17 cellular contexts compared by ENCODE assay signal in the genomic region with DNA sequence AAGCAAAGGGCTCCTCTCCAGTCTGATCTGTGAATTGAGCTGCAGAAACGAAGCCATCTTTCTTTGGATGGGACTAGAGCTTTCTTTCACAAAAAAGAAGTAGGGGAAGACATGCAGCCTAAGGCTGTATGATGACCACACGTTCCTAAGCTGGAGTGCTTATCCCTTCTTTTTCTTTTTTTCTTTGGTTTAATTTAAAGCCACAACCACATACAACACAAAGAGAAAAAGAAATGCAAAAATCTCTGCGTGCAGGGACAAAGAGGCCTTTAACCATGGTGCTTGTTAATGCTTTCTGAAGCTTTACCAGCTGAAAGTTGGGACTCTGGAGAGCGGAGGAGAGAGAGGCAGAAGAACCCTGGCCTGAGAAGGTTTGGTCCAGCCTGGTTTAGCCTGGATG.
"Had no signal": no experiment of that assay in that cellular context is flagged by ENCODE, and none has a peak within 500 bp of the region (broad histone marks: within the 10 kb centered on the region; RNA-seq: fewer than 3 reads in every experiment).

No MANE protein-coding gene starts in this region.

- H3K9me3 Mint-ChIP-seq: activated naive CD4-positive, alpha-beta T cell treated with anti-CD3 and anti-CD28 coated beads for 36 hours; activated T-helper 2 cell treated with anti-CD3 and anti-CD28 coated beads, Interferon-gamma antibody, Interleukin-2, Interleukin-4, amounts not matched to agents 10 μg/mL and 5 μg/mL and 100 μg/mL, durations not matched to agents 14 hours and 24 hours and 36 hours; T-helper 1 cell treated with Interleukin-12 subunit alpha and Interleukin-12 subunit beta and Interleukin-4 antibody, amounts not matched to agents 30 μg/mL and 1 μg/mL, for 36 hours; WTC11 had no signal

- H3K27ac Mint-ChIP-seq: activated naive CD4-positive, alpha-beta T cell treated with anti-CD3 and anti-CD28 coated beads for 36 hours; activated T-helper 2 cell treated with anti-CD3 and anti-CD28 coated beads, Interferon-gamma antibody, Interleukin-2, Interleukin-4, amounts not matched to agents 10 μg/mL and 5 μg/mL and 100 μg/mL, durations not matched to agents 14 hours and 24 hours and 36 hours; T-helper 1 cell treated with Interleukin-12 subunit alpha and Interleukin-12 subunit beta and Interleukin-4 antibody, amounts not matched to agents 30 μg/mL and 1 μg/mL, for 36 hours; WTC11 had no signal

- ATAC-seq: SK-N-SH treated with all-trans-retinoic acid at 6 μM for 48 hours, WTC11 had no signal

- H3K4me3 Mint-ChIP-seq: activated naive CD4-positive, alpha-beta T cell treated with anti-CD3 and anti-CD28 coated beads for 36 hours; T-helper 1 cell treated with Interleukin-12 subunit alpha and Interleukin-12 subunit beta and Interleukin-4 antibody, amounts not matched to agents 30 μg/mL and 1 μg/mL, for 36 hours; WTC11 had no signal

- DNase-seq: activated CD4-positive, alpha-beta T cell treated with anti-CD3 and anti-CD28 coated beads for 4 hours; activated naive CD4-positive, alpha-beta T cell treated with anti-CD3 and anti-CD28 coated beads for 36 hours; adrenal gland; caudate nucleus; cortex of kidney; effector CD8-positive, alpha-beta T cell; foreskin fibroblast; kidney glomerular epithelial cell; SHP77; stimulated activated CD4-positive, alpha-beta T cell treated with anti-CD3 and anti-CD28 coated beads, Interleukin-4, amount 100 ng/mL, for 1 hour; stimulated activated naive CD4-positive, alpha-beta T cell; trophoblast cell had no signal

- H3K27ac ChIP-seq: adrenal gland, parathyroid adenoma had no signal
